ENCODE assay signal across 12 cellular contexts in genomic region chr3:188349276-188349962, GRCh38.
DNase-seq lines count a peak whose midpoint lies in the region; TF ChIP-seq lines count a peak whose summit lies in the region.
"Had no signal": no experiment of that assay in that cellular context is flagged by ENCODE, and none has a peak within 500 bp of the region (broad histone marks: within the 10 kb centered on the region; RNA-seq: fewer than 3 reads in every experiment).

No MANE protein-coding gene starts in this region.

- TF ChIP-seq CTCF in fibroblast of the aortic adventitia (IDR thresholded peaks at IDR 0.05; ENCODE audit: insufficient read depth, low read length) = no peak
- peak; percentile 22 for TF ChIP-seq CTCF in retinal pigment epithelial cell (conservative IDR thresholded peaks at IDR 0.05; ENCODE audit: low read depth, low read length)

- H3K4me3 ChIP-seq in SJSA1 (no peak overlapping the region), fibroblast of the aortic adventitia (ENCODE audit: low read depth, low read length) (peak overlapping the region; percentile 7), retinal pigment epithelial cell (ENCODE audit: low read length) (no peak overlapping the region)

- no peak overlapping the region for H3K27ac Mint-ChIP-seq in activated T-helper 2 cell treated with anti-CD3 and anti-CD28 coated beads, Interferon-gamma antibody, Interleukin-2, Interleukin-4, amounts not matched to agents 10 μg/mL and 5 μg/mL and 100 μg/mL, durations not matched to agents 14 hours and 24 hours and 36 hours
- H3K27ac Mint-ChIP-seq: T-helper 17 cell had no signal

- peak; percentile 25 for DNase-seq in ELF-1 (ENCODE audit: low read depth, low spot score)
- DNase-seq in SJSA1 (ENCODE audit: low read depth in 1 of 2, low spot score in 2 of 2) = no peak
- peak; percentile 71 for DNase-seq in fibroblast of the aortic adventitia (ENCODE audit: low read depth)
- DNase-seq in retinal pigment epithelial cell (ENCODE audit: low read depth) = no peak
- DNase-seq in SK-N-DZ (ENCODE audit: low spot score) = no peak
- no peak for DNase-seq in activated T-helper 2 cell treated with anti-CD3 and anti-CD28 coated beads, Interferon-gamma antibody, Interleukin-2, Interleukin-4, amounts not matched to agents 10 μg/mL and 5 μg/mL and 100 μg/mL, durations not matched to agents 14 hours and 24 hours and 36 hours (ENCODE audit: low spot score)
- no peak for DNase-seq in stimulated activated CD4-positive, alpha-beta T cell treated with anti-CD3 and anti-CD28 coated beads, Interleukin-4, amount 100 ng/mL, for 24 hours
- DNase-seq in Kasumi-1 (lab: John Stamatoyannopoulos, UW) = no peak
- DNase-seq: glutamatergic neuron, NCI-H2107, T-helper 17 cell had no signal

- no peak overlapping the region for H3K4me3 Mint-ChIP-seq in activated T-helper 2 cell treated with anti-CD3 and anti-CD28 coated beads, Interferon-gamma antibody, Interleukin-2, Interleukin-4, amounts not matched to agents 10 μg/mL and 5 μg/mL and 100 μg/mL, durations not matched to agents 14 hours and 24 hours and 36 hours (ENCODE audit: low read depth)
- H3K4me3 Mint-ChIP-seq: T-helper 17 cell had no signal

- H3K9me3 ChIP-seq in SJSA1 (replicated peaks) = no peaks in the 10 kb centered on the region
- H3K9me3 ChIP-seq: neutrophil had no signal

- no peaks in the 10 kb centered on the region for H3K9me3 Mint-ChIP-seq in activated T-helper 2 cell treated with anti-CD3 and anti-CD28 coated beads, Interferon-gamma antibody, Interleukin-2, Interleukin-4, amounts not matched to agents 10 μg/mL and 5 μg/mL and 100 μg/mL, durations not matched to agents 14 hours and 24 hours and 36 hours

- H3K4me1 Mint-ChIP-seq in activated T-helper 2 cell treated with anti-CD3 and anti-CD28 coated beads, Interferon-gamma antibody, Interleukin-2, Interleukin-4, amounts not matched to agents 10 μg/mL and 5 μg/mL and 100 μg/mL, durations not matched to agents 14 hours and 24 hours and 36 hours (ENCODE audit: low read depth) = peaks cover 2% of the 10 kb centered on the region

- intact Hi-C loops in activated T-helper 2 cell treated with anti-CD3 and anti-CD28 coated beads, Interferon-gamma antibody, Interleukin-2, Interleukin-4, amounts not matched to agents 10 μg/mL and 5 μg/mL and 100 μg/mL, durations not matched to agents 14 hours and 24 hours and 36 hours (cut with micrococcal nuclease) = no loop called here

- peaks cover 5% of the 10 kb centered on the region for H3K36me3 Mint-ChIP-seq in activated T-helper 2 cell treated with anti-CD3 and anti-CD28 coated beads, Interferon-gamma antibody, Interleukin-2, Interleukin-4, amounts not matched to agents 10 μg/mL and 5 μg/mL and 100 μg/mL, durations not matched to agents 14 hours and 24 hours and 36 hours (ENCODE audit: low read depth)

- no peaks in the 10 kb centered on the region for H3K27me3 Mint-ChIP-seq in activated T-helper 2 cell treated with anti-CD3 and anti-CD28 coated beads, Interferon-gamma antibody, Interleukin-2, Interleukin-4, amounts not matched to agents 10 μg/mL and 5 μg/mL and 100 μg/mL, durations not matched to agents 14 hours and 24 hours and 36 hours (ENCODE audit: low read depth)
- H3K27me3 Mint-ChIP-seq: T-helper 17 cell had no signal

- no peaks in the 10 kb centered on the region for H3K27me3 ChIP-seq in SJSA1 (replicated peaks)
- H3K27me3 ChIP-seq: neutrophil had no signal

- H3K27ac ChIP-seq in SJSA1 = peak overlapping the region; percentile 79

- peaks cover 36% of the 10 kb centered on the region for H3K4me1 ChIP-seq in SJSA1 (replicated peaks)

- peaks cover 19% of the 10 kb centered on the region for H3K36me3 ChIP-seq in SJSA1
- H3K36me3 ChIP-seq: neutrophil had no signal

Comparison
In these comparisons a context has a peak if more than half of its experiments do, and no peak if none do; other contexts are left out.
1. DNase-seq: peak in ELF-1 (single experiment) and fibroblast of the aortic adventitia (single experiment); none in SJSA1 (0 of 2), retinal pigment epithelial cell (single experiment), SK-N-DZ (single experiment), activated T-helper 2 cell treated with anti-CD3 and anti-CD28 coated beads, Interferon-gamma antibody, Interleukin-2, Interleukin-4, amounts not matched to agents 10 μg/mL and 5 μg/mL and 100 μg/mL, durations not matched to agents 14 hours and 24 hours and 36 hours (single experiment), stimulated activated CD4-positive, alpha-beta T cell treated with anti-CD3 and anti-CD28 coated beads, Interleukin-4, amount 100 ng/mL, for 24 hours (single experiment) and Kasumi-1 (0 of 2).